In genomic region chr16:72013389-72013788, GRCh38 we compare ENCODE assay signal across 12 cellular contexts. TPM values are rescaled to one million over a fixed set of nuclear protein-coding genes. Genes with fewer than 3 reads are reported as not detected.
DNase-seq lines count a peak whose midpoint lies in the region; ATAC-seq lines count a peak whose summit lies in the region.
"Had no signal": no experiment of that assay in that cellular context is flagged by ENCODE, and none has a peak within 500 bp of the region (broad histone marks: within the 10 kb centered on the region; RNA-seq: fewer than 3 reads in every experiment).

No MANE protein-coding gene starts in this region.

- no peak overlapping the region for H3K4me3 Mint-ChIP-seq in activated CD8-positive, alpha-beta memory T cell treated with anti-CD3 and anti-CD28 coated beads, Interleukin-2, amount 10 ng/mL, durations not matched to agents 7 days and 5 days
- no peak overlapping the region for H3K4me3 Mint-ChIP-seq in activated T-helper 17 cell treated with anti-CD3 and anti-CD28 coated beads, Interleukin-2, amount 50 U/mL, for 72 hours

- H3K4me3 ChIP-seq in right cardiac atrium (ENCODE audit: low read length), result peak overlapping the region; percentile 36

- H3K27me3 Mint-ChIP-seq in activated CD8-positive, alpha-beta memory T cell treated with anti-CD3 and anti-CD28 coated beads, Interleukin-2, amount 10 ng/mL, durations not matched to agents 7 days and 5 days, result no peaks in the 10 kb centered on the region
- H3K27me3 Mint-ChIP-seq in activated T-helper 17 cell treated with anti-CD3 and anti-CD28 coated beads, Interleukin-2, amount 50 U/mL, for 72 hours, result no peaks in the 10 kb centered on the region

- peak overlapping the region; percentile 62 for H3K27ac Mint-ChIP-seq in activated CD8-positive, alpha-beta memory T cell treated with anti-CD3 and anti-CD28 coated beads, Interleukin-2, amount 10 ng/mL, durations not matched to agents 7 days and 5 days
- H3K27ac Mint-ChIP-seq in activated T-helper 17 cell treated with anti-CD3 and anti-CD28 coated beads, Interleukin-2, amount 50 U/mL, for 72 hours, result peak overlapping the region; percentile 69

- no peaks in the 10 kb centered on the region for H3K9me3 Mint-ChIP-seq in activated CD8-positive, alpha-beta memory T cell treated with anti-CD3 and anti-CD28 coated beads, Interleukin-2, amount 10 ng/mL, durations not matched to agents 7 days and 5 days (ENCODE audit: low read depth)
- no peaks in the 10 kb centered on the region for H3K9me3 Mint-ChIP-seq in activated T-helper 17 cell treated with anti-CD3 and anti-CD28 coated beads, Interleukin-2, amount 50 U/mL, for 72 hours

- peaks cover under 1% of the 10 kb centered on the region for H3K4me1 ChIP-seq in right cardiac atrium (ENCODE audit: control insufficient read depth, insufficient read depth, low read length)

- no peak for ATAC-seq in activated CD8-positive, alpha-beta memory T cell treated with anti-CD3 and anti-CD28 coated beads, Interleukin-2, amount 10 ng/mL, durations not matched to agents 7 days and 5 days
- no peak for ATAC-seq in activated T-helper 17 cell treated with anti-CD3 and anti-CD28 coated beads, Interleukin-2, amount 50 U/mL, for 72 hours (replicated peaks)
- peak in 1 of 2 donors; percentile 1 for ATAC-seq in right cardiac atrium
- ATAC-seq in stimulated activated naive CD8-positive, alpha-beta T cell treated with anti-CD3 and anti-CD28 coated beads, Interleukin-15, Interleukin-2, amounts not matched to agents 100 U/mL and 50 U/mL, for 24 hours, result peak; percentile 20
- ATAC-seq in GM21619 (IDR thresholded peaks at IDR 0.05; ENCODE audit: unreplicated experiment), result no peak
- ATAC-seq in GM18511 (IDR thresholded peaks at IDR 0.05; ENCODE audit: unreplicated experiment), result no peak

- H3K27me3 ChIP-seq in right cardiac atrium (ENCODE audit: control insufficient read depth, insufficient read depth), result no peaks in the 10 kb centered on the region

- peaks cover 9% of the 10 kb centered on the region for H3K36me3 Mint-ChIP-seq in activated CD8-positive, alpha-beta memory T cell treated with anti-CD3 and anti-CD28 coated beads, Interleukin-2, amount 10 ng/mL, durations not matched to agents 7 days and 5 days
- H3K36me3 Mint-ChIP-seq in activated T-helper 17 cell treated with anti-CD3 and anti-CD28 coated beads, Interleukin-2, amount 50 U/mL, for 72 hours (ENCODE audit: low read depth), result peaks cover 58% of the 10 kb centered on the region

- peak overlapping the region; percentile 88 for H3K27ac ChIP-seq in right cardiac atrium (ENCODE audit: low read length)

- CTCF ChIA-PET in activated CD8-positive, alpha-beta memory T cell treated with anti-CD3 and anti-CD28 coated beads, Interleukin-2, amount 10 ng/mL, durations not matched to agents 7 days and 5 days (lab: Charles Lee), result no interaction called here

- DNase-seq in activated CD8-positive, alpha-beta memory T cell treated with anti-CD3 and anti-CD28 coated beads, Interleukin-2, amount 10 ng/mL, durations not matched to agents 7 days and 5 days, result no peak
- DNase-seq in activated CD8-positive, alpha-beta memory T cell treated with anti-CD3 and anti-CD28 coated beads, Interleukin-2, amount 50 U/mL, for 4 hours, result no peak
- peak in 2 of 3 donors; percentile 67 to 77 for DNase-seq in right cardiac atrium
- peak; percentile 29 for DNase-seq in stimulated activated naive CD8-positive, alpha-beta T cell treated with anti-CD3 and anti-CD28 coated beads, Interleukin-15, Interleukin-2, amounts not matched to agents 100 U/mL and 50 U/mL, for 24 hours
- no peak for DNase-seq in NCI-H2196 treated with DMSO at 0.1 percent for 48 hours (lab: John Stamatoyannopoulos, UW; ENCODE audit: unreplicated experiment)
- DNase-seq: C1 segment of cervical spinal cord, SW 1271 had no signal

- intact Hi-C loops in right cardiac atrium (cut with DNase I), result loop anchor here in 1 of 4 donors (10.0 kb wide), 1 partner anchor 81 kb away; the partner anchor contains the start of genes DHX38 and TXNL4B

- 21% methylated on average over 5 of the region's 5 CpGs for WGBS in right cardiac atrium

- no peaks in the 10 kb centered on the region for H3K9me3 ChIP-seq in right cardiac atrium (ENCODE audit: control insufficient read depth, low read length)

- H3K4me1 Mint-ChIP-seq in activated CD8-positive, alpha-beta memory T cell treated with anti-CD3 and anti-CD28 coated beads, Interleukin-2, amount 10 ng/mL, durations not matched to agents 7 days and 5 days, result peaks cover 37% of the 10 kb centered on the region
- H3K4me1 Mint-ChIP-seq in activated T-helper 17 cell treated with anti-CD3 and anti-CD28 coated beads, Interleukin-2, amount 50 U/mL, for 72 hours, result peaks cover 3% of the 10 kb centered on the region

RNA-seq across cellular contexts. Expression of gene DHODH, which starts 4.8 kb away (rescaled TPM):
- total RNA-seq in activated CD8-positive, alpha-beta memory T cell treated with anti-CD3 and anti-CD28 coated beads, Interleukin-2, amount 10 ng/mL, durations not matched to agents 7 days and 5 days, result 10 to 100 TPM; 13.6 to 14.5 TPM
- 10 to 100 TPM; 14.9 to 22.1 TPM for total RNA-seq in activated T-helper 17 cell treated with anti-CD3 and anti-CD28 coated beads, Interleukin-2, amount 50 U/mL, for 72 hours
- 10 to 100 TPM; 44.1 to 55.7 (median 47.4) TPM for total RNA-seq in right cardiac atrium
- 38.9 TPM for polyA plus RNA-seq in right cardiac atrium

RNA-seq across cellular contexts. Expression of gene PKD1L3, which starts 13.2 kb away (rescaled TPM):
- total RNA-seq in activated CD8-positive, alpha-beta memory T cell treated with anti-CD3 and anti-CD28 coated beads, Interleukin-2, amount 10 ng/mL, durations not matched to agents 7 days and 5 days, result under 1 TPM; 0.28 to 0.29 TPM
- total RNA-seq in activated T-helper 17 cell treated with anti-CD3 and anti-CD28 coated beads, Interleukin-2, amount 50 U/mL, for 72 hours, result under 1 TPM; 0.05 to 0.09 TPM
- total RNA-seq in right cardiac atrium, result 1 to 10 TPM in 1 of 4 donors, under 1 TPM in 3; 0.26 to 1.1 (median 0.44) TPM
- polyA plus RNA-seq in right cardiac atrium, result 0.18 TPM
- total RNA-seq: pulmonary artery endothelial cell had no signal

RNA-seq across cellular contexts. Expression of gene HP, which starts 40.9 kb away (rescaled TPM):
- total RNA-seq in activated CD8-positive, alpha-beta memory T cell treated with anti-CD3 and anti-CD28 coated beads, Interleukin-2, amount 10 ng/mL, durations not matched to agents 7 days and 5 days, result not detected
- total RNA-seq in activated T-helper 17 cell treated with anti-CD3 and anti-CD28 coated beads, Interleukin-2, amount 50 U/mL, for 72 hours, result not detected
- total RNA-seq in right cardiac atrium, result 100 to 1,000 TPM in 1 of 4 donors, 10 to 100 TPM in 2, 1 to 10 TPM in 1; 3.1 to 103 (median 36.3) TPM
- polyA plus RNA-seq in right cardiac atrium, result 13.2 TPM
- total RNA-seq: pulmonary artery endothelial cell had no signal

RNA-seq across cellular contexts. Expression of gene HPR, which starts 49.6 kb away (rescaled TPM):
- total RNA-seq in activated CD8-positive, alpha-beta memory T cell treated with anti-CD3 and anti-CD28 coated beads, Interleukin-2, amount 10 ng/mL, durations not matched to agents 7 days and 5 days, result not detected
- total RNA-seq in activated T-helper 17 cell treated with anti-CD3 and anti-CD28 coated beads, Interleukin-2, amount 50 U/mL, for 72 hours, result not detected
- total RNA-seq in right cardiac atrium, result 10 to 100 TPM; 13.2 to 25.3 (median 15.8) TPM
- 38.7 TPM for polyA plus RNA-seq in right cardiac atrium
- total RNA-seq: pulmonary artery endothelial cell, subcutaneous adipose tissue had no signal

Comparison
In these comparisons a context has a peak if more than half of its experiments do, and no peak if none do; other contexts are left out.
1. DNase-seq: peak in right cardiac atrium (2 of 3) and stimulated activated naive CD8-positive, alpha-beta T cell treated with anti-CD3 and anti-CD28 coated beads, Interleukin-15, Interleukin-2, amounts not matched to agents 100 U/mL and 50 U/mL, for 24 hours (single experiment); none in activated CD8-positive, alpha-beta memory T cell treated with anti-CD3 and anti-CD28 coated beads, Interleukin-2, amount 10 ng/mL, durations not matched to agents 7 days and 5 days (single experiment), activated CD8-positive, alpha-beta memory T cell treated with anti-CD3 and anti-CD28 coated beads, Interleukin-2, amount 50 U/mL, for 4 hours (single experiment) and NCI-H2196 treated with DMSO at 0.1 percent for 48 hours (single experiment).
2. RNA of gene HP, which starts 40.9 kb away (total RNA-seq): 3.1 to 103 TPM in right cardiac atrium; not detected in activated CD8-positive, alpha-beta memory T cell treated with anti-CD3 and anti-CD28 coated beads, Interleukin-2, amount 10 ng/mL, durations not matched to agents 7 days and 5 days and not detected in activated T-helper 17 cell treated with anti-CD3 and anti-CD28 coated beads, Interleukin-2, amount 50 U/mL, for 72 hours; every median in the first group is over 4 times any median in the second.